In genomic region chr5:139657363-139658321, GRCh38 we compare ENCODE assay signal across 1 cellular context.
A peak's percentile ranks its signal among the peaks of the same experiment; 100 is the strongest.
TF ChIP-seq lines count a peak whose summit lies in the region.

No MANE protein-coding gene starts in this region.

TF ChIP-seq in K562, 482 proteins besides CTCF, POLR2A, EP300 and RAD21 (continued from another document and continues in another):
- TF ChIP-seq NR2C1 (IDR thresholded peaks at IDR 0.05), result no peak
- no peak for TF ChIP-seq NR2C1 (tag; IDR thresholded peaks at IDR 0.05)
- no peak for TF ChIP-seq MEF2D (tag; conservative IDR thresholded peaks at IDR 0.05; ENCODE audit: low read depth)
- no peak for TF ChIP-seq KAT7 (CRISPR knock-in tag; IDR thresholded peaks at IDR 0.05; ENCODE audit: borderline replicate concordance)
- 0 out of 2 replicates have a peak, but pooled peaks have one; percentile 64 for TF ChIP-seq HDGF (IDR thresholded peaks at IDR 0.05)
- no peak for TF ChIP-seq SMAD2 (IDR thresholded peaks at IDR 0.05; ENCODE audit: low read depth, low read length)
- TF ChIP-seq TFAP4 (CRISPR knock-in tag; IDR thresholded peaks at IDR 0.05; ENCODE audit: borderline replicate concordance), result peak; percentile 16; the same call in 1 of the 2 replicates
- TF ChIP-seq ZNF274 (IDR thresholded peaks at IDR 0.05; ENCODE audit: borderline replicate concordance, low read depth, low read length), result no peak
- no peak for TF ChIP-seq NR2C2 (CRISPR knock-in tag; IDR thresholded peaks at IDR 0.05)
- 0 out of 2 replicates have a peak, but pooled peaks have one; percentile 31 for TF ChIP-seq NR2C2 (tag; IDR thresholded peaks at IDR 0.05)
- no peak for TF ChIP-seq TAF7 (tag; IDR thresholded peaks at IDR 0.05)
- TF ChIP-seq PRDM10 (IDR thresholded peaks at IDR 0.05; ENCODE audit: partially characterized antibody), result no peak
- TF ChIP-seq NCOA2 (IDR thresholded peaks at IDR 0.05; ENCODE audit: partially characterized antibody in 2 of 2), result no peak
- TF ChIP-seq ZKSCAN3 (CRISPR knock-in tag; IDR thresholded peaks at IDR 0.05), result no peak
- no peak for TF ChIP-seq EZH2 (IDR thresholded peaks at IDR 0.05; ENCODE audit: borderline replicate concordance, low read depth, low read length)
- no peak for TF ChIP-seq HDAC2 (IDR thresholded peaks at IDR 0.05)
- TF ChIP-seq SAFB2 (IDR thresholded peaks at IDR 0.05; ENCODE audit: borderline replicate concordance, low read depth, low read length, severe bottlenecking), result no peak
- no peak for TF ChIP-seq ZNF780A (CRISPR knock-in tag; IDR thresholded peaks at IDR 0.05)
- no peak for TF ChIP-seq CHD4 (IDR thresholded peaks at IDR 0.05; ENCODE audit: insufficient read depth, insufficient replicate concordance, low read depth, low read length, poor library complexity, severe bottlenecking)
- TF ChIP-seq SMARCA5 (IDR thresholded peaks at IDR 0.05), result peak; percentile 25; the same call in 1 of the 2 replicates
- no peak for TF ChIP-seq THRB (CRISPR knock-in tag; conservative IDR thresholded peaks at IDR 0.05)
- TF ChIP-seq HOXB6 (CRISPR knock-in tag; IDR thresholded peaks at IDR 0.05; ENCODE audit: borderline replicate concordance), result no peak
- TF ChIP-seq NFXL1 (CRISPR knock-in tag; IDR thresholded peaks at IDR 0.05), result no peak
- peak; percentile 19; the same call in 1 of the 2 replicates for TF ChIP-seq RB1 (IDR thresholded peaks at IDR 0.05; ENCODE audit: low read depth)
- no peak for TF ChIP-seq FOXA1 (IDR thresholded peaks at IDR 0.05; ENCODE audit: borderline replicate concordance)
- no peak for TF ChIP-seq NFYB (IDR thresholded peaks at IDR 0.05; ENCODE audit: extremely low read depth, insufficient read length)
- no peak for TF ChIP-seq POLR2AphosphoS5 (IDR thresholded peaks at IDR 0.05; ENCODE audit: control insufficient read depth, insufficient read depth, low read depth, low read length)
- TF ChIP-seq NFIC (IDR thresholded peaks at IDR 0.05), result peak; percentile 60
- no peak for TF ChIP-seq MLLT1 (IDR thresholded peaks at IDR 0.05)
- TF ChIP-seq MEIS2 (IDR thresholded peaks at IDR 0.05; ENCODE audit: partially characterized antibody), result peak; percentile 32
- no peak for TF ChIP-seq SRSF9 (IDR thresholded peaks at IDR 0.05; ENCODE audit: borderline replicate concordance, low read depth, low read length)
- no peak for TF ChIP-seq ZBTB11 (CRISPR knock-in tag; IDR thresholded peaks at IDR 0.05)
- TF ChIP-seq UBTF (IDR thresholded peaks at IDR 0.05; ENCODE audit: borderline replicate concordance in 1 of 2, low read depth in 2 of 2, low read length in 2 of 2), result 0 out of 4 replicates have a peak, but pooled peaks of 1 of the 2 experiments have one; percentile 22
- no peak for TF ChIP-seq PHB2 (IDR thresholded peaks at IDR 0.05; ENCODE audit: low read depth)
- no peak for TF ChIP-seq TRIM28 (IDR thresholded peaks at IDR 0.05)
- TF ChIP-seq IRF2 (CRISPR knock-in tag; IDR thresholded peaks at IDR 0.05), result no peak
- no peak for TF ChIP-seq ZNF589 (CRISPR knock-in tag; IDR thresholded peaks at IDR 0.05; ENCODE audit: low read depth)
- TF ChIP-seq ZNF24 (IDR thresholded peaks at IDR 0.05), result peak; percentile 84
- no peak for TF ChIP-seq TAL1 (IDR thresholded peaks at IDR 0.05)
- TF ChIP-seq PREB (CRISPR knock-in tag; IDR thresholded peaks at IDR 0.05), result no peak
- TF ChIP-seq MECOM (CRISPR knock-in tag; IDR thresholded peaks at IDR 0.05), result no peak
- TF ChIP-seq ZNF280B (CRISPR knock-in tag; IDR thresholded peaks at IDR 0.05), result no peak
- TF ChIP-seq TCFL5 (CRISPR knock-in tag; conservative IDR thresholded peaks at IDR 0.05), result no peak
- no peak for TF ChIP-seq GATAD2B (IDR thresholded peaks at IDR 0.05; ENCODE audit: borderline replicate concordance)
- TF ChIP-seq XRCC5 (IDR thresholded peaks at IDR 0.05; ENCODE audit: low read depth, low read length), result no peak
- TF ChIP-seq SRF (CRISPR knock-in tag; IDR thresholded peaks at IDR 0.05), result no peak
- TF ChIP-seq MCM3 (IDR thresholded peaks at IDR 0.05), result no peak
- no peak for TF ChIP-seq NRF1 (conservative IDR thresholded peaks at IDR 0.05 in 1 of 2, IDR thresholded peaks at IDR 0.05 in 1 of 2)
- no peak for TF ChIP-seq HINFP (tag; conservative IDR thresholded peaks at IDR 0.05; ENCODE audit: low read depth)
- no peak for TF ChIP-seq ATF1 (CRISPR knock-in tag; IDR thresholded peaks at IDR 0.05)
- TF ChIP-seq ATF1 (tag; IDR thresholded peaks at IDR 0.05), result no peak
- TF ChIP-seq PRPF4 (IDR thresholded peaks at IDR 0.05; ENCODE audit: insufficient read depth, low read depth, low read length, poor library complexity, severe bottlenecking), result no peak
- TF ChIP-seq EHMT2 (IDR thresholded peaks at IDR 0.05), result peak; percentile 10; the same call in 1 of the 2 replicates
- TF ChIP-seq CTBP1 (IDR thresholded peaks at IDR 0.05; ENCODE audit: borderline replicate concordance), result 0 out of 2 replicates have a peak, but pooled peaks have one; percentile 19
